ENCODE assay signal across 8 cellular contexts in the genomic region with DNA sequence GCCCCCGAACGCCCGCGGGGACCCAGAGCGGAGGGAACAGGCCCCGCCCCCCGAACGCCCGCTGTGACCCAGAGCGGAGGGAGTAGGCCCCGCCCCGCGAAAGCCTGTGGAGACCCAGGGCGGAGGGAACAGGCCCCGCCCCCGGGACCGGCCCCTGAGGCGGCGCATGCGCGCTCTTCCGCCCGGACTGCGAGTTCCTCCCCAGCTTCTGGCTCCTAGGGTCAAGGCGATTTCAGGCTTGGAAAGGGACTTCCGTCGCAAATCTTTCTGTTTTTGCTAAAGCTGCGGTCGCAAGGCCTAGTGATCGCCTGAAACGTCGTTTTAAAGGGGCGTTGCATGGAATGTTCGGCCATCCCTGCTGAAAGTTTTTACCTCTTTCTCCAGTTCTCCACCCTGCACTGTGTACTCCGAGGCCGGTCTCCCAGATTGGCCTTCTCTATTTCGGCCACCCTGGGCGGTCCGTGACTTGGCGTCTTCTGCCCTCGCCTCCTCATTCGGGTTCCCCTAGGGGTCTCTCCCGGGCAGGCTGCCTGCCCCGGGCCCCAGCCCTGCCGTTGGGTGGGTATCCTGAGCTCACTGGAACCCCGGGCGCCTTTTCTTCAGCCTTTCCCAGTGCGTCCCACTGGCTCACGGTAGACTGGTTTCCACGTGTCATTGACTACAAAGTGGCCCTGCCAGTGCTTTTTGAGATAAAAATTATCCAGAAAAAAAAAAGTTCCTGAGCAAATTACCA. TPM values are rescaled to one million over a fixed set of nuclear protein-coding genes. Genes with fewer than 3 reads are reported as not detected.
DNase-seq lines count a peak whose midpoint lies in the region; ATAC-seq and TF ChIP-seq lines count a peak whose summit lies in the region.

No MANE protein-coding gene starts in this region.

- H3K36me3 ChIP-seq in mucosa of rectum (ENCODE audit: control insufficient read depth in 2 of 2, insufficient read depth in 2 of 2, low read length in 2 of 2) = peaks cover 0 to 2% of the 10 kb centered on the region in 2 donors

- H3K9me3 ChIP-seq in mucosa of rectum (ENCODE audit: control insufficient read depth in 2 of 2, low read length in 2 of 2) = no peaks in the 10 kb centered on the region

- H3K4me3 ChIP-seq in epithelial cell of proximal tubule (ENCODE audit: low read depth, low read length) (peak overlapping the region; percentile 94), mucosa of rectum (ENCODE audit: low read length in 2 of 2) (peak overlapping the region; percentile 83 to 99)

- no peaks in the 10 kb centered on the region for H3K9me3 Mint-ChIP-seq in IgD-negative memory B cell

- ATAC-seq in GM21529 (IDR thresholded peaks at IDR 0.05; ENCODE audit: unreplicated experiment) = peak; percentile 90

- H3K4me1 ChIP-seq in mucosa of rectum (ENCODE audit: control insufficient read depth in 2 of 2, insufficient read depth in 2 of 2, low read length in 2 of 2) = peaks cover 0 to 3% of the 10 kb centered on the region in 2 donors

- no peaks in the 10 kb centered on the region for H3K27me3 Mint-ChIP-seq in IgD-negative memory B cell

- no peaks in the 10 kb centered on the region for H3K36me3 Mint-ChIP-seq in IgD-negative memory B cell

- H3K4me1 Mint-ChIP-seq in IgD-negative memory B cell = peaks cover 8 to 23% (median 14%) of the 10 kb centered on the region in 3 donors

- H3K9ac ChIP-seq in mucosa of rectum (ENCODE audit: low read depth in 1 of 2, low read length in 2 of 2) = peak overlapping the region; percentile 84 to 88

- no peak for TF ChIP-seq CTCF in epithelial cell of proximal tubule (conservative IDR thresholded peaks at IDR 0.05; ENCODE audit: low read depth, low read length)

- H3K4me3 Mint-ChIP-seq in IgD-negative memory B cell = peak overlapping the region; percentile 90 to 98 (median 94)

- peak; percentile 79 for DNase-seq in DMS114 treated with DMSO at 0.1 percent for 48 hours (lab: John Stamatoyannopoulos, UW; ENCODE audit: unreplicated experiment)
- peak; percentile 99 for DNase-seq in OCI-M1 (lab: John Stamatoyannopoulos, UW)
- DNase-seq in activated T-cell treated with anti-CD3 and anti-CD28 coated beads for 48 hours (ENCODE audit: low read depth) = peak; percentile 96
- peak; percentile 35 for DNase-seq in epithelial cell of proximal tubule (ENCODE audit: low read depth)
- peak; percentile 91 to 96 for DNase-seq in stimulated activated CD8-positive, alpha-beta memory T cell treated with anti-CD3 and anti-CD28 coated beads, Interleukin-4, amount 100 ng/mL, for 4 hours (ENCODE audit: low read depth in 2 of 2, low spot score in 1 of 2)

- H3K27me3 ChIP-seq in mucosa of rectum (ENCODE audit: control insufficient read depth in 2 of 2, insufficient read depth in 2 of 2, low read length in 2 of 2) = no peaks in the 10 kb centered on the region

- peak overlapping the region; percentile 89 to 90 for H3K27ac ChIP-seq in mucosa of rectum (ENCODE audit: low read depth in 2 of 2, low read length in 2 of 2)

- H3K27ac Mint-ChIP-seq in IgD-negative memory B cell = peak overlapping the region; percentile 31 to 90 (median 76)

RNA-seq across cellular contexts. Expression of gene WDSUB1, which starts 0.4 kb away (rescaled TPM):
- 12.3 TPM for polyA plus RNA-seq in IgD-negative memory B cell
- total RNA-seq in epithelial cell of proximal tubule = 2.2 and 5.4 TPM in 2 replicates

Comparison
In these comparisons a context has a peak if more than half of its experiments do, and no peak if none do; other contexts are left out.
1. Peak in every context shown above with its lines: DNase-seq, ATAC-seq, H3K4me3 ChIP-seq and H3K27ac ChIP-seq.
2. DNase-seq: peak in every context shown above with its lines; median percentile 99 in OCI-M1; 96 in activated T-cell treated with anti-CD3 and anti-CD28 coated beads for 48 hours; 94 in stimulated activated CD8-positive, alpha-beta memory T cell treated with anti-CD3 and anti-CD28 coated beads, Interleukin-4, amount 100 ng/mL, for 4 hours; 79 in DMS114 treated with DMSO at 0.1 percent for 48 hours; 35 in epithelial cell of proximal tubule.